ENCODE assay signal across 1 cellular context in genomic region chr17:74873036-74873873, GRCh38.
TF ChIP-seq lines count a peak whose summit lies in the region.

No MANE protein-coding gene starts in this region.

TF ChIP-seq in HepG2, 621 proteins besides CTCF, POLR2A, EP300 and RAD21 (continued from another document and continues in another):
- TF ChIP-seq CEBPG (CRISPR knock-in tag; IDR thresholded peaks at IDR 0.05) (peak; percentile 92), ZNF124 (CRISPR knock-in tag; IDR thresholded peaks at IDR 0.05) (peak; percentile 68; the same call in 1 of the 2 replicates), ZBTB39 (CRISPR knock-in tag; IDR thresholded peaks at IDR 0.05) (no peak), MIER3 (CRISPR knock-in tag; IDR thresholded peaks at IDR 0.05; ENCODE audit: borderline replicate concordance) (peak; percentile 80; the same call in 1 of the 2 replicates), NFYB (CRISPR knock-in tag; IDR thresholded peaks at IDR 0.05) (peak; percentile 97), TAF1 (CRISPR knock-in tag; IDR thresholded peaks at IDR 0.05) (peak; percentile 12; the same call in 1 of the 2 replicates), ZBTB8A (CRISPR knock-in tag; IDR thresholded peaks at IDR 0.05; ENCODE audit: borderline replicate concordance, low read depth) (no peak), NR2F6 (IDR thresholded peaks at IDR 0.05) (0 out of 2 replicates have a peak, but pooled peaks have one; percentile 23), NR2F6 (CRISPR knock-in tag; IDR thresholded peaks at IDR 0.05) (peak; percentile 49; the same call in 1 of the 2 replicates), NONO (IDR thresholded peaks at IDR 0.05) (no peak), NONO (CRISPR knock-in tag; conservative IDR thresholded peaks at IDR 0.05) (no peak; the same call in none of the 2 replicates), IRF2 (CRISPR knock-in tag; IDR thresholded peaks at IDR 0.05) (peak; percentile 94), ZKSCAN1 (IDR thresholded peaks at IDR 0.05; ENCODE audit: low read length) (no peak; the same call in 1 of the 2 replicates), CERS6 (CRISPR knock-in tag; IDR thresholded peaks at IDR 0.05) (no peak), NFIB (CRISPR knock-in tag; IDR thresholded peaks at IDR 0.05; ENCODE audit: borderline replicate concordance) (no peak), ZHX1 (CRISPR knock-in tag; IDR thresholded peaks at IDR 0.05; ENCODE audit: low read depth) (no peak), RXRA (CRISPR knock-in tag; IDR thresholded peaks at IDR 0.05) (no peak; the same call in 1 of the 2 replicates), REPIN1 (CRISPR knock-in tag; IDR thresholded peaks at IDR 0.05; ENCODE audit: borderline replicate concordance, low read depth) (no peak), CHD4 (IDR thresholded peaks at IDR 0.05; ENCODE audit: borderline replicate concordance, low read length) (no peak; the same call in 1 of the 2 replicates), ZNF530 (CRISPR knock-in tag; IDR thresholded peaks at IDR 0.05; ENCODE audit: low read depth) (no peak), ZNF335 (CRISPR knock-in tag; IDR thresholded peaks at IDR 0.05) (peak; percentile 77; the same call in 1 of the 2 replicates), ZNF34 (CRISPR knock-in tag; IDR thresholded peaks at IDR 0.05; ENCODE audit: borderline replicate concordance) (0 out of 2 replicates have a peak, but pooled peaks have one; percentile 16), RORA (CRISPR knock-in tag; IDR thresholded peaks at IDR 0.05) (no peak), ZBTB1 (CRISPR knock-in tag; IDR thresholded peaks at IDR 0.05; ENCODE audit: borderline replicate concordance) (no peak), TBP (CRISPR knock-in tag; IDR thresholded peaks at IDR 0.05) (no peak), ZNF780A (CRISPR knock-in tag; IDR thresholded peaks at IDR 0.05) (no peak), HMG20A (CRISPR knock-in tag; IDR thresholded peaks at IDR 0.05; ENCODE audit: borderline replicate concordance) (no peak; the same call in 1 of the 2 replicates), ZBTB10 (CRISPR knock-in tag; IDR thresholded peaks at IDR 0.05; ENCODE audit: borderline replicate concordance) (no peak), IKZF1 (IDR thresholded peaks at IDR 0.05) (no peak), PHF20 (CRISPR knock-in tag; IDR thresholded peaks at IDR 0.05) (peak; percentile 97), ZNF234 (CRISPR knock-in tag; conservative IDR thresholded peaks at IDR 0.05) (no peak), CREM (IDR thresholded peaks at IDR 0.05) (peak; percentile 100), CREM (CRISPR knock-in tag; IDR thresholded peaks at IDR 0.05) (peak; percentile 89), PLRG1 (conservative IDR thresholded peaks at IDR 0.05) (no peak), HNRNPUL1 (IDR thresholded peaks at IDR 0.05; ENCODE audit: low read depth, low read length) (no peak), ZBTB34 (CRISPR knock-in tag; IDR thresholded peaks at IDR 0.05) (no peak), KMT2A (CRISPR knock-in tag; IDR thresholded peaks at IDR 0.05) (peak; percentile 74; the same call in 1 of the 2 replicates), ZNF775 (CRISPR knock-in tag; IDR thresholded peaks at IDR 0.05; ENCODE audit: borderline replicate concordance) (no peak), PRDM15 (CRISPR knock-in tag; IDR thresholded peaks at IDR 0.05) (no peak), PRPF4 (IDR thresholded peaks at IDR 0.05; ENCODE audit: low read depth, low read length, poor library complexity, severe bottlenecking) (no peak), MAX (IDR thresholded peaks at IDR 0.05) (peak; percentile 70; the same call in 1 of the 2 replicates), ZNF747 (CRISPR knock-in tag; IDR thresholded peaks at IDR 0.05; ENCODE audit: borderline replicate concordance) (peak; percentile 19; the same call in 1 of the 2 replicates)
- TF ChIP-seq, protein P1, sequence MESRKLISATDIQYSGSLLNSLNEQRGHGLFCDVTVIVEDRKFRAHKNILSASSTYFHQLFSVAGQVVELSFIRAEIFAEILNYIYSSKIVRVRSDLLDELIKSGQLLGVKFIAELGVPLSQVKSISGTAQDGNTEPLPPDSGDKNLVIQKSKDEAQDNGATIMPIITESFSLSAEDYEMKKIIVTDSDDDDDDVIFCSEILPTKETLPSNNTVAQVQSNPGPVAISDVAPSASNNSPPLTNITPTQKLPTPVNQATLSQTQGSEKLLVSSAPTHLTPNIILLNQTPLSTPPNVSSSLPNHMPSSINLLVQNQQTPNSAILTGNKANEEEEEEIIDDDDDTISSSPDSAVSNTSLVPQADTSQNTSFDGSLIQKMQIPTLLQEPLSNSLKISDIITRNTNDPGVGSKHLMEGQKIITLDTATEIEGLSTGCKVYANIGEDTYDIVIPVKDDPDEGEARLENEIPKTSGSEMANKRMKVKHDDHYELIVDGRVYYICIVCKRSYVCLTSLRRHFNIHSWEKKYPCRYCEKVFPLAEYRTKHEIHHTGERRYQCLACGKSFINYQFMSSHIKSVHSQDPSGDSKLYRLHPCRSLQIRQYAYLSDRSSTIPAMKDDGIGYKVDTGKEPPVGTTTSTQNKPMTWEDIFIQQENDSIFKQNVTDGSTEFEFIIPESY (CRISPR knock-in tag; IDR thresholded peaks at IDR 0.05) = peak; percentile 21; the same call in 1 of the 2 replicates
- TF ChIP-seq, protein P2, sequence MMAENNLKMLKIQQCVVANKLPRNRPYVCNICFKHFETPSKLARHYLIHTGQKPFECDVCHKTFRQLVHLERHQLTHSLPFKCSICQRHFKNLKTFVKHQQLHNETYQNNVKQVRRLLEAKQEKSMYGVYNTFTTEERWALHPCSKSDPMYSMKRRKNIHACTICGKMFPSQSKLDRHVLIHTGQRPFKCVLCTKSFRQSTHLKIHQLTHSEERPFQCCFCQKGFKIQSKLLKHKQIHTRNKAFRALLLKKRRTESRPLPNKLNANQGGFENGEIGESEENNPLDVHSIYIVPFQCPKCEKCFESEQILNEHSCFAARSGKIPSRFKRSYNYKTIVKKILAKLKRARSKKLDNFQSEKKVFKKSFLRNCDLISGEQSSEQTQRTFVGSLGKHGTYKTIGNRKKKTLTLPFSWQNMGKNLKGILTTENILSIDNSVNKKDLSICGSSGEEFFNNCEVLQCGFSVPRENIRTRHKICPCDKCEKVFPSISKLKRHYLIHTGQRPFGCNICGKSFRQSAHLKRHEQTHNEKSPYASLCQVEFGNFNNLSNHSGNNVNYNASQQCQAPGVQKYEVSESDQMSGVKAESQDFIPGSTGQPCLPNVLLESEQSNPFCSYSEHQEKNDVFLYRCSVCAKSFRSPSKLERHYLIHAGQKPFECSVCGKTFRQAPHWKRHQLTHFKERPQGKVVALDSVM (CRISPR knock-in tag; IDR thresholded peaks at IDR 0.05) = peak; percentile 9; the same call in 1 of the 2 replicates
- TF ChIP-seq, protein P3, sequence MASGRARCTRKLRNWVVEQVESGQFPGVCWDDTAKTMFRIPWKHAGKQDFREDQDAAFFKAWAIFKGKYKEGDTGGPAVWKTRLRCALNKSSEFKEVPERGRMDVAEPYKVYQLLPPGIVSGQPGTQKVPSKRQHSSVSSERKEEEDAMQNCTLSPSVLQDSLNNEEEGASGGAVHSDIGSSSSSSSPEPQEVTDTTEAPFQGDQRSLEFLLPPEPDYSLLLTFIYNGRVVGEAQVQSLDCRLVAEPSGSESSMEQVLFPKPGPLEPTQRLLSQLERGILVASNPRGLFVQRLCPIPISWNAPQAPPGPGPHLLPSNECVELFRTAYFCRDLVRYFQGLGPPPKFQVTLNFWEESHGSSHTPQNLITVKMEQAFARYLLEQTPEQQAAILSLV (CRISPR knock-in tag; IDR thresholded peaks at IDR 0.05; ENCODE audit: borderline replicate concordance) = peak; percentile 61; the same call in 1 of the 2 replicates
